1 cellular context compared by ENCODE assay signal in genomic region chr11:67633758-67634365, GRCh38.
TF ChIP-seq lines count a peak whose summit lies in the region.

No MANE protein-coding gene starts in this region.

TF ChIP-seq in HepG2, 621 proteins besides CTCF, POLR2A, EP300 and RAD21 (continues in another document):
- TF ChIP-seq MEF2D (CRISPR knock-in tag; IDR thresholded peaks at IDR 0.05) (no peak), MXD1 (CRISPR knock-in tag; IDR thresholded peaks at IDR 0.05) (0 out of 2 replicates have a peak, but pooled peaks have one; percentile 17), ZNF18 (CRISPR knock-in tag; IDR thresholded peaks at IDR 0.05; ENCODE audit: insufficient replicate concordance) (no peak), IKZF5 (CRISPR knock-in tag; IDR thresholded peaks at IDR 0.05) (no peak), KLF11 (CRISPR knock-in tag; IDR thresholded peaks at IDR 0.05) (no peak), PHF5A (CRISPR knock-in tag; IDR thresholded peaks at IDR 0.05; ENCODE audit: low read depth, unreplicated experiment) (no peak), SP5 (CRISPR knock-in tag; IDR thresholded peaks at IDR 0.05; ENCODE audit: borderline replicate concordance, low read depth) (0 out of 2 replicates have a peak, but pooled peaks have one; percentile 15), ZSCAN25 (CRISPR knock-in tag; IDR thresholded peaks at IDR 0.05) (no peak), ZNF280D (CRISPR knock-in tag; IDR thresholded peaks at IDR 0.05) (no peak), SMAD9 (CRISPR knock-in tag; IDR thresholded peaks at IDR 0.05) (no peak), TEF (CRISPR knock-in tag; IDR thresholded peaks at IDR 0.05) (no peak), ZNF333 (CRISPR knock-in tag; IDR thresholded peaks at IDR 0.05; ENCODE audit: borderline replicate concordance) (no peak), ZNF605 (CRISPR knock-in tag; IDR thresholded peaks at IDR 0.05) (no peak), ZNF503 (CRISPR knock-in tag; IDR thresholded peaks at IDR 0.05) (no peak), MAX (IDR thresholded peaks at IDR 0.05) (peak; percentile 16; the same call in 1 of the 2 replicates), ZBTB14 (CRISPR knock-in tag; IDR thresholded peaks at IDR 0.05) (no peak), KDM1A (CRISPR knock-in tag; IDR thresholded peaks at IDR 0.05) (no peak), MAFF (IDR thresholded peaks at IDR 0.05; ENCODE audit: low read depth, low read length) (no peak), HDAC1 (CRISPR knock-in tag; IDR thresholded peaks at IDR 0.05) (peak; percentile 68), HOXA9 (CRISPR knock-in tag; IDR thresholded peaks at IDR 0.05; ENCODE audit: borderline replicate concordance) (no peak), NFE2L1 (CRISPR knock-in tag; IDR thresholded peaks at IDR 0.05; ENCODE audit: borderline replicate concordance) (no peak), ZNF687 (CRISPR knock-in tag; IDR thresholded peaks at IDR 0.05) (peak; percentile 44), ZNF224 (CRISPR knock-in tag; IDR thresholded peaks at IDR 0.05) (no peak), AHDC1 (CRISPR knock-in tag; IDR thresholded peaks at IDR 0.05; ENCODE audit: borderline replicate concordance) (no peak), SATB2 (CRISPR knock-in tag; IDR thresholded peaks at IDR 0.05) (no peak), ATF1 (CRISPR knock-in tag; IDR thresholded peaks at IDR 0.05) (no peak), ELF3 (CRISPR knock-in tag; IDR thresholded peaks at IDR 0.05) (peak; percentile 44; the same call in 1 of the 2 replicates), ZNF512B (CRISPR knock-in tag; IDR thresholded peaks at IDR 0.05; ENCODE audit: borderline replicate concordance) (no peak), AKAP8 (CRISPR knock-in tag; IDR thresholded peaks at IDR 0.05) (no peak), KDM5B (CRISPR knock-in tag; IDR thresholded peaks at IDR 0.05; ENCODE audit: borderline replicate concordance) (no peak)
